ENCODE assay signal across 8 cellular contexts in genomic region chr18:34224423-34225217, GRCh38. TPM values are rescaled to one million over a fixed set of nuclear protein-coding genes. Genes with fewer than 3 reads are reported as not detected.
DNase-seq lines count a peak whose midpoint lies in the region; ATAC-seq, FAIRE-seq and TF ChIP-seq lines count a peak whose summit lies in the region.

A gene with protein sequence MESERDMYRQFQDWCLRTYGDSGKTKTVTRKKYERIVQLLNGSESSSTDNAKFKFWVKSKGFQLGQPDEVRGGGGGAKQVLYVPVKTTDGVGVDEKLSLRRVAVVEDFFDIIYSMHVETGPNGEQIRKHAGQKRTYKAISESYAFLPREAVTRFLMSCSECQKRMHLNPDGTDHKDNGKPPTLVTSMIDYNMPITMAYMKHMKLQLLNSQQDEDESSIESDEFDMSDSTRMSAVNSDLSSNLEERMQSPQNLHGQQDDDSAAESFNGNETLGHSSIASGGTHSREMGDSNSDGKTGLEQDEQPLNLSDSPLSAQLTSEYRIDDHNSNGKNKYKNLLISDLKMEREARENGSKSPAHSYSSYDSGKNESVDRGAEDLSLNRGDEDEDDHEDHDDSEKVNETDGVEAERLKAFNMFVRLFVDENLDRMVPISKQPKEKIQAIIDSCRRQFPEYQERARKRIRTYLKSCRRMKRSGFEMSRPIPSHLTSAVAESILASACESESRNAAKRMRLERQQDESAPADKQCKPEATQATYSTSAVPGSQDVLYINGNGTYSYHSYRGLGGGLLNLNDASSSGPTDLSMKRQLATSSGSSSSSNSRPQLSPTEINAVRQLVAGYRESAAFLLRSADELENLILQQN (minus strand): TSS chr18:34224913. CDS start chr18:34223253, 1,660 bp downstream.

- H3K36me3 Mint-ChIP-seq in T-helper 17 cell (ENCODE audit: low read depth) (peaks cover 4% of the 10 kb centered on the region), HFFc6 (ENCODE audit: low read depth) (no peaks in the 10 kb centered on the region), CD14-positive monocyte (no peaks in the 10 kb centered on the region)

- H3K4me1 ChIP-seq in ectodermal cell (ENCODE audit: control insufficient read depth, insufficient read depth, low read length) = peaks cover 12% of the 10 kb centered on the region

- ATAC-seq in GM19463 (IDR thresholded peaks at IDR 0.05; ENCODE audit: unreplicated experiment) = peak; percentile 30
- no peak for ATAC-seq in T-helper 17 cell

- no peak within 1 kb of the TSS for H3K27ac Mint-ChIP-seq in T-helper 17 cell
- H3K27ac Mint-ChIP-seq in HFFc6 = no peak within 1 kb of the TSS
- peak within 1 kb of the TSS in 1 of 7 donors; percentile 32 for H3K27ac Mint-ChIP-seq in CD14-positive monocyte

- peak within 1 kb of the TSS; percentile 53 for H3K4me3 ChIP-seq in ectodermal cell (ENCODE audit: insufficient read depth, low read depth, low read length)

- peaks cover 51% of the 10 kb centered on the region for H3K27me3 ChIP-seq in ectodermal cell (ENCODE audit: control insufficient read depth, insufficient read depth, low read length, poor library complexity, severe bottlenecking)

- TF ChIP-seq CTCF in HFFc6 (IDR thresholded peaks at IDR 0.05) = no peak
- no peak for TF ChIP-seq CTCF in CD14-positive monocyte (IDR thresholded peaks at IDR 0.05)

- H3K4me3 Mint-ChIP-seq in T-helper 17 cell (no peak within 1 kb of the TSS), HFFc6 (no peak within 1 kb of the TSS), CD14-positive monocyte (peak within 1 kb of the TSS in 1 of 2 donors; percentile 81)

- peaks cover 2% of the 10 kb centered on the region for H3K4me1 Mint-ChIP-seq in T-helper 17 cell
- no peaks in the 10 kb centered on the region for H3K4me1 Mint-ChIP-seq in HFFc6 (ENCODE audit: low read depth)
- no peaks in the 10 kb centered on the region for H3K4me1 Mint-ChIP-seq in CD14-positive monocyte

- H3K36me3 ChIP-seq in ectodermal cell (ENCODE audit: control insufficient read depth, insufficient read depth, low read length) = no peaks in the 10 kb centered on the region

- no peaks in the 10 kb centered on the region for H3K9me3 ChIP-seq in ectodermal cell (ENCODE audit: control insufficient read depth, low read length)
- no peaks in the 10 kb centered on the region for H3K9me3 ChIP-seq in T-helper 17 cell (ENCODE audit: control insufficient read depth, low read length, poor library complexity, severe bottlenecking)

- intact Hi-C loops in CD14-positive monocyte (cut with micrococcal nuclease) = no loop called here

- H3K27me3 Mint-ChIP-seq in T-helper 17 cell (peaks cover 19% of the 10 kb centered on the region), HFFc6 (ENCODE audit: insufficient read depth) (peaks cover 5% of the 10 kb centered on the region), CD14-positive monocyte (ENCODE audit: low read depth in 3 of 3) (peaks cover 44 to 73% (median 48%) of the 10 kb centered on the region in 3 donors)

- no peak for FAIRE-seq in urothelium cell line (lab: Jason Lieb, UNC)

- 0% methylated on average over 50 to 56 of the region's 56 CpGs for WGBS in ectodermal cell, 2 experiments

- peaks cover 5% of the 10 kb centered on the region for H3K9me3 Mint-ChIP-seq in HFFc6
- H3K9me3 Mint-ChIP-seq in CD14-positive monocyte = peaks cover 0 to 18% (median 8%) of the 10 kb centered on the region in 7 donors

- no peak within 1 kb of the TSS for H3K27ac ChIP-seq in ectodermal cell (ENCODE audit: insufficient read depth, low read depth, low read length, poor library complexity, severe bottlenecking)

- DNase-seq in NCI-H510A (lab: John Stamatoyannopoulos, UW) = peak; percentile 97
- DNase-seq in lung microvascular endothelial cell (ENCODE audit: low read depth in 2 of 2) = peak; percentile 1 to 11
- peak; percentile 73 for DNase-seq in urothelium cell line (ENCODE audit: low spot score)
- no peak for DNase-seq in T-helper 17 cell
- DNase-seq in HFFc6 = no peak
- DNase-seq in CD14-positive monocyte (ENCODE audit: low spot score) = no peak

RNA-seq across cellular contexts. Expression of the gene that starts here (rescaled TPM):
- polyA plus RNA-seq in ectodermal cell (2013, experiment 1 of 4) = 1.2 TPM
- 0.57 TPM for polyA plus RNA-seq in ectodermal cell (2013, experiment 2 of 4)
- polyA plus RNA-seq in ectodermal cell (2013, experiment 3 of 4) = 1.0 TPM
- 0.16 TPM for polyA plus RNA-seq in ectodermal cell (2013, experiment 4 of 4)
- total RNA-seq in lung microvascular endothelial cell (not detected in 2 replicates), T-helper 17 cell (not detected)
- not detected for total RNA-seq in HFFc6 (2021; fragmentation: NEBNext Ultra II Directional; extraction: Animal tissue kit (Norgen Biotek cat#: 25700))
- polyA plus RNA-seq in CD14-positive monocyte = not detected

Comparison
In these comparisons a context has a peak if more than half of its experiments do, and no peak if none do; other contexts are left out.
1. Peak in DNase-seq in lung microvascular endothelial cell; RNA of the gene not detected or under 1 TPM.
2. DNase-seq: peak in NCI-H510A (single experiment) and urothelium cell line (single experiment); none in T-helper 17 cell (0 of 3), HFFc6 (single experiment) and CD14-positive monocyte (single experiment).